13 cellular contexts compared by ENCODE assay signal in the genomic region with DNA sequence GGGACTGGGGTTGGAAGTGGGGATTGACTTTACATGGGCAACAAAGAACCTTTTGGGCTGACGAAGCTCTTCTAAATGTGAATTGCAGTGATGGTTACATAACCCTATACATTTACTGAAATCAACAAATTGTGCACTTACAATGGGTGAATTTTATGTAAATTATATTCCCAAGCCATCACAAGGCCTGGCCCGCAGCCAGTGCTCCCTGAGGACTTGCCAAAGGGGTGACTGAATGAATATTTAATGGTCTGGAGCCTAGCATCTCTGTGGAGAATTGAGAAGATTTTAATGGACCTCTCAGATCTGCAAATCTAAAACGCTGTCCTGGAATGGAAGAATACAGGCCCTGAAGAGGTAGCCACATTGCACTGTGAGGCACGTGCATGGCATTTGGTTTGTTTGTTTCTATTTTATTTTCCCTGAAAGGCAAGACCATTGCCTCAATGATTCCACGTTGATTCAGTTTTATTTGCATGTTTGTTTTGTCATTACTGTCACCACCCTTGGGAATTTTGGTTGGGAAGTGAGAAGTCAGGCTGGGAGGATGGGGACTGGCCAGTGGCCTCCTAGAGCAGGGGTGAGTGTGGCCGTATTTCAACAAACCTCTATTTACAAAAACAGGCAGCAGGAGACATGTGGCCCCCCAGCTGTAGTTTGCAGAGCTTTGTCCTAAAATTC. TPM values are rescaled to one million over a fixed set of nuclear protein-coding genes. Genes with fewer than 3 reads are reported as not detected.
DNase-seq lines count a peak whose midpoint lies in the region; ATAC-seq, FAIRE-seq and TF ChIP-seq lines count a peak whose summit lies in the region.
"Had no signal": no experiment of that assay in that cellular context is flagged by ENCODE, and none has a peak within 500 bp of the region (broad histone marks: within the 10 kb centered on the region; RNA-seq: fewer than 3 reads in every experiment).

No MANE protein-coding gene starts in this region.

- TF ChIP-seq POLR2A in lower leg skin (IDR thresholded peaks at IDR 0.05) (no peak), upper lobe of left lung (IDR thresholded peaks at IDR 0.05) (no peak)

- no peak for TF ChIP-seq EP300 in upper lobe of left lung (IDR thresholded peaks at IDR 0.05)

- FAIRE-seq in astrocyte (lab: Jason Lieb, UNC): no peak

- peak overlapping the region; percentile 49 for H3K4me2 ChIP-seq in astrocyte (ENCODE audit: low read length)
- H3K4me2 ChIP-seq: KMS-11 had no signal

- no peak overlapping the region for H3K4me3 Mint-ChIP-seq in astrocyte (ENCODE audit: unreplicated experiment)
- H3K4me3 Mint-ChIP-seq: immature natural killer cell had no signal

- H3K27me3 Mint-ChIP-seq in astrocyte (ENCODE audit: low read depth, unreplicated experiment): peaks cover 2% of the 10 kb centered on the region

- WGBS in liver: 59% methylated on average over 6 of the region's 6 CpGs
- WGBS in lower leg skin, 2 donors: 55 to 59% methylated on average over 6 of the region's 6 CpGs
- WGBS in upper lobe of left lung, 2 donors: 55 to 68% methylated on average over 6 of the region's 6 CpGs

- intact Hi-C loops in lower leg skin (cut with DNase I; ENCODE audit: low total_unique reads): no loop called here

- H2AFZ ChIP-seq in astrocyte (ENCODE audit: low read depth, low read length): peak overlapping the region; percentile 21

- no peak overlapping the region for H3K27ac Mint-ChIP-seq in astrocyte (ENCODE audit: unreplicated experiment)
- H3K27ac Mint-ChIP-seq: immature natural killer cell had no signal

- H3K9me3 ChIP-seq in astrocyte (ENCODE audit: insufficient read depth, low read depth, low read length) (no peaks in the 10 kb centered on the region), liver (ENCODE audit: control insufficient read depth in 4 of 4, low read length in 3 of 4) (no peaks in the 10 kb centered on the region), upper lobe of left lung (no peaks in the 10 kb centered on the region)
- H3K9me3 ChIP-seq: stomach had no signal

- no peak for TF ChIP-seq RAD21 in liver (IDR thresholded peaks at IDR 0.05)

- H3K4me3 ChIP-seq in astrocyte (ENCODE audit: insufficient read depth, low read depth, low read length) (no peak overlapping the region), liver (ENCODE audit: low read depth in 1 of 3, low read length in 3 of 3) (no peak overlapping the region), lower leg skin (ENCODE audit: low read depth, poor library complexity, severe bottlenecking) (no peak overlapping the region), upper lobe of left lung (no peak overlapping the region)
- H3K4me3 ChIP-seq: stomach had no signal

- H3K27me3 ChIP-seq in astrocyte (ENCODE audit: insufficient read depth, low read length) (no peaks in the 10 kb centered on the region), liver (ENCODE audit: control insufficient read depth in 4 of 4, insufficient read depth in 4 of 4, low read length in 3 of 4) (no peaks in the 10 kb centered on the region), upper lobe of left lung (no peaks in the 10 kb centered on the region)
- H3K27me3 ChIP-seq: stomach had no signal

- no peaks in the 10 kb centered on the region for H3K36me3 ChIP-seq in astrocyte (ENCODE audit: insufficient read depth, low read length)
- no peaks in the 10 kb centered on the region for H3K36me3 ChIP-seq in liver (ENCODE audit: control insufficient read depth in 4 of 4, insufficient read depth in 3 of 4, low read depth in 1 of 4, low read length in 3 of 4)
- no peaks in the 10 kb centered on the region for H3K36me3 ChIP-seq in upper lobe of left lung
- H3K36me3 ChIP-seq: stomach had no signal

- H3K4me1 Mint-ChIP-seq in astrocyte (ENCODE audit: low read depth, unreplicated experiment): no peaks in the 10 kb centered on the region
- H3K4me1 Mint-ChIP-seq: immature natural killer cell had no signal

- H3K9ac ChIP-seq in astrocyte (ENCODE audit: low read length) (no peak overlapping the region), liver (ENCODE audit: low read depth in 1 of 2, low read length in 2 of 2) (no peak overlapping the region)
- H3K9ac ChIP-seq: KMS-11 had no signal

- DNase-seq in DMS 273 (lab: John Stamatoyannopoulos, UW; ENCODE audit: unreplicated experiment) (peak; percentile 12), DMS 273 treated with DMSO at 0.1 percent for 48 hours (lab: John Stamatoyannopoulos, UW) (no peak), astrocyte (ENCODE audit: low read depth) (no peak), substantia nigra (lab: John Stamatoyannopoulos, UW) (peak in 41 of 49 donors; percentile 2 to 75 (median 43)), lower leg skin (ENCODE audit: low spot score in 2 of 2) (no peak), HK-2 (ENCODE audit: unreplicated experiment) (no peak), upper lobe of left lung (no peak)
- DNase-seq: activated CD4-positive, CD25-positive, alpha-beta regulatory T cell treated with anti-CD3 and anti-CD28 coated beads, Interleukin-2, amount 50 U/mL, for 72 hours; immature natural killer cell; stomach had no signal

- H3K9me3 Mint-ChIP-seq in astrocyte (ENCODE audit: unreplicated experiment): no peaks in the 10 kb centered on the region
- H3K9me3 Mint-ChIP-seq: immature natural killer cell had no signal

- H3K27ac ChIP-seq in astrocyte (ENCODE audit: low read depth, low read length): no peak overlapping the region
- H3K27ac ChIP-seq in liver (ENCODE audit: low read depth in 1 of 2, low read length in 2 of 2): no peak overlapping the region
- peak overlapping the region; percentile 69 for H3K27ac ChIP-seq in substantia nigra (ENCODE audit: low read depth, low read length, poor library complexity, severe bottlenecking)
- H3K27ac ChIP-seq in upper lobe of left lung: no peak overlapping the region
- H3K27ac ChIP-seq: 22Rv1, KMS-11 had no signal

- no peaks in the 10 kb centered on the region for H3K36me3 Mint-ChIP-seq in astrocyte (ENCODE audit: low read depth, unreplicated experiment)
- H3K36me3 Mint-ChIP-seq: immature natural killer cell had no signal

- no peak for ATAC-seq in upper lobe of left lung (ENCODE audit: low FRiP score in 2 of 2)

- H4K20me1 ChIP-seq in astrocyte (ENCODE audit: insufficient read depth, low read length): no peaks in the 10 kb centered on the region

- H3K4me1 ChIP-seq in astrocyte (ENCODE audit: insufficient read depth, low read length): no peaks in the 10 kb centered on the region
- H3K4me1 ChIP-seq in liver (ENCODE audit: control insufficient read depth in 4 of 4, insufficient read depth in 4 of 4, low read length in 3 of 4): no peaks in the 10 kb centered on the region
- no peaks in the 10 kb centered on the region for H3K4me1 ChIP-seq in upper lobe of left lung

- no peak for TF ChIP-seq CTCF in astrocyte (IDR thresholded peaks at IDR 0.05; ENCODE audit: insufficient read depth, low read depth, low read length)
- no peak for TF ChIP-seq CTCF in liver (IDR thresholded peaks at IDR 0.05; ENCODE audit: low read depth, low read length, missing input control)
- TF ChIP-seq CTCF in lower leg skin (IDR thresholded peaks at IDR 0.05): no peak
- TF ChIP-seq CTCF in upper lobe of left lung (IDR thresholded peaks at IDR 0.05): no peak

- no peaks in the 10 kb centered on the region for H3K79me2 ChIP-seq in astrocyte (ENCODE audit: insufficient read depth, low read length)

TF ChIP-seq in liver, 16 proteins besides CTCF, POLR2A, EP300 and RAD21 (continues in another document):
- TF ChIP-seq, protein P1, sequence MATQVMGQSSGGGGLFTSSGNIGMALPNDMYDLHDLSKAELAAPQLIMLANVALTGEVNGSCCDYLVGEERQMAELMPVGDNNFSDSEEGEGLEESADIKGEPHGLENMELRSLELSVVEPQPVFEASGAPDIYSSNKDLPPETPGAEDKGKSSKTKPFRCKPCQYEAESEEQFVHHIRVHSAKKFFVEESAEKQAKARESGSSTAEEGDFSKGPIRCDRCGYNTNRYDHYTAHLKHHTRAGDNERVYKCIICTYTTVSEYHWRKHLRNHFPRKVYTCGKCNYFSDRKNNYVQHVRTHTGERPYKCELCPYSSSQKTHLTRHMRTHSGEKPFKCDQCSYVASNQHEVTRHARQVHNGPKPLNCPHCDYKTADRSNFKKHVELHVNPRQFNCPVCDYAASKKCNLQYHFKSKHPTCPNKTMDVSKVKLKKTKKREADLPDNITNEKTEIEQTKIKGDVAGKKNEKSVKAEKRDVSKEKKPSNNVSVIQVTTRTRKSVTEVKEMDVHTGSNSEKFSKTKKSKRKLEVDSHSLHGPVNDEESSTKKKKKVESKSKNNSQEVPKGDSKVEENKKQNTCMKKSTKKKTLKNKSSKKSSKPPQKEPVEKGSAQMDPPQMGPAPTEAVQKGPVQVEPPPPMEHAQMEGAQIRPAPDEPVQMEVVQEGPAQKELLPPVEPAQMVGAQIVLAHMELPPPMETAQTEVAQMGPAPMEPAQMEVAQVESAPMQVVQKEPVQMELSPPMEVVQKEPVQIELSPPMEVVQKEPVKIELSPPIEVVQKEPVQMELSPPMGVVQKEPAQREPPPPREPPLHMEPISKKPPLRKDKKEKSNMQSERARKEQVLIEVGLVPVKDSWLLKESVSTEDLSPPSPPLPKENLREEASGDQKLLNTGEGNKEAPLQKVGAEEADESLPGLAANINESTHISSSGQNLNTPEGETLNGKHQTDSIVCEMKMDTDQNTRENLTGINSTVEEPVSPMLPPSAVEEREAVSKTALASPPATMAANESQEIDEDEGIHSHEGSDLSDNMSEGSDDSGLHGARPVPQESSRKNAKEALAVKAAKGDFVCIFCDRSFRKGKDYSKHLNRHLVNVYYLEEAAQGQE (IDR thresholded peaks at IDR 0.05): no peak
- no peak for TF ChIP-seq HNF4G (IDR thresholded peaks at IDR 0.05)
- TF ChIP-seq TAF1 (conservative IDR thresholded peaks at IDR 0.05): no peak
- peak in 1 of 2 donors; percentile 53 for TF ChIP-seq RXRA (IDR thresholded peaks at IDR 0.05)
- TF ChIP-seq FOXA2 (IDR thresholded peaks at IDR 0.05): peak; percentile 15
- TF ChIP-seq, protein P2, sequence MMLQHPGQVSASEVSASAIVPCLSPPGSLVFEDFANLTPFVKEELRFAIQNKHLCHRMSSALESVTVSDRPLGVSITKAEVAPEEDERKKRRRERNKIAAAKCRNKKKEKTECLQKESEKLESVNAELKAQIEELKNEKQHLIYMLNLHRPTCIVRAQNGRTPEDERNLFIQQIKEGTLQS (IDR thresholded peaks at IDR 0.05): no peak
- TF ChIP-seq YY1 (IDR thresholded peaks at IDR 0.05): peak; percentile 4
- no peak for TF ChIP-seq NR2F2 (IDR thresholded peaks at IDR 0.05)
- no peak for TF ChIP-seq SP1 (IDR thresholded peaks at IDR 0.05)
- TF ChIP-seq EGR1 (IDR thresholded peaks at IDR 0.05; ENCODE audit: low read depth in 2 of 2): no peak
- no peak for TF ChIP-seq JUND (IDR thresholded peaks at IDR 0.05)

RNA-seq across cellular contexts. Expression of a gene that starts 40.3 kb away (rescaled TPM):
- 32.9 and 41.1 TPM in 2 replicates for total RNA-seq in astrocyte
- total RNA-seq in liver: 10 to 100 TPM; 34.6 to 38.0 TPM
- 100 to 1,000 TPM in 1 of 2 donors, 10 to 100 TPM in 1; 72.0 to 132 TPM for polyA plus RNA-seq in liver
- total RNA-seq in lower leg skin: 10 to 100 TPM in 2 of 4 donors, 1 to 10 TPM in 2; 4.8 to 10.6 (median 7.7) TPM
- 10 to 100 TPM in 4 of 6 donors, 1 to 10 TPM in 2; 6.2 to 16.9 (median 11.9) TPM for total RNA-seq in upper lobe of left lung

RNA-seq across cellular contexts. Expression of a gene that starts 59.4 kb away (rescaled TPM):
- total RNA-seq in astrocyte (0.24 and 1.8 TPM in 2 replicates), liver (under 1 TPM; 0.08 to 0.42 TPM), lower leg skin (1 to 10 TPM in 2 of 4 donors, under 1 TPM in 2; 0.54 to 2.5 (median 1.3) TPM), upper lobe of left lung (1 to 10 TPM in 4 of 6 donors, under 1 TPM in 1, not detected in 1; 0.76 to 8.4 (median 3.6) TPM)
- polyA plus RNA-seq in liver: 1 to 10 TPM in 1 of 2 donors, under 1 TPM in 1; 0.47 to 1.4 TPM

Comparison
In these comparisons a context has a peak if more than half of its experiments do, and no peak if none do; other contexts are left out.
1. DNase-seq: peak in DMS 273 (single experiment) and substantia nigra (41 of 49); none in DMS 273 treated with DMSO at 0.1 percent for 48 hours (single experiment), astrocyte (single experiment), lower leg skin (0 of 2), HK-2 (single experiment) and upper lobe of left lung (0 of 2).